In the genomic region with DNA sequence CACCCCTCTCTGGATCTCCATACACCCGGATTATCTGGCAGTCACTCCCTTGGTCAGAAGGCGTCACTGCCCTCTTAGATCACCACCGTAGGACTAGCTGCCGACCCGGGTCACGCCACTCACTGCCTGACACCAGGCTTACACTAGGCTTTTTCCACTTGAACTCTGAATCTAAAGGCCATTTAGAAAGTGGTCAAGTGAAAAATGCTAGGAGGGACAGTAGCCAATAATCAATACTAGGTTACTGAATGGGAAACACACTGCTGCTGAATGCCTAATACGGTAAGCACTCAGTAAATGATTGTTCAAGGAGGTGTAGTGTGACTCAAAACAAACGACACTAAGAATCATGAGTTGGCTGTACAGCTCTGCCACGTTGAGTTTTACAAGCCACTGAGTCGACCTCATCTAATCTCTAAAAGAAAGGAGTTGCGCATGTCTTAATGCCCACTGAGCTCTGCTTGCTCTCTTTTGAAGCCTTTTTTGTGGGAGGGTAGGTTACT, we compare ENCODE assay signal across 8 cellular contexts. TPM values are rescaled to one million over a fixed set of nuclear protein-coding genes. Genes with fewer than 3 reads are reported as not detected.
DNase-seq lines count a peak whose midpoint lies in the region; ATAC-seq, FAIRE-seq and TF ChIP-seq lines count a peak whose summit lies in the region.

No MANE protein-coding gene starts in this region.

- 14 to 20% methylated on average over 10 to 11 of the region's 11 CpGs for WGBS in testis, 2 donors

- peak overlapping the region; percentile 93 to 95 for H3K27ac ChIP-seq in left lung
- H3K27ac ChIP-seq in testis: peak overlapping the region; percentile 93 to 95

- H3K27me3 ChIP-seq in bronchial epithelial cell (ENCODE audit: control insufficient read depth, insufficient read depth, low read length): no peaks in the 10 kb centered on the region
- H3K27me3 ChIP-seq in left lung: no peaks in the 10 kb centered on the region
- no peaks in the 10 kb centered on the region for H3K27me3 ChIP-seq in testis

- TF ChIP-seq CTCF in AG10803 (conservative IDR thresholded peaks at IDR 0.05; ENCODE audit: low read length): no peak
- no peak for TF ChIP-seq CTCF in GM13977 (IDR thresholded peaks at IDR 0.05; ENCODE audit: extremely low read depth, insufficient read depth, missing control alignments)
- TF ChIP-seq CTCF in bronchial epithelial cell (IDR thresholded peaks at IDR 0.05; ENCODE audit: insufficient read depth, low read length, severe bottlenecking): no peak
- TF ChIP-seq CTCF in left lung (IDR thresholded peaks at IDR 0.05): no peak
- TF ChIP-seq CTCF in testis (IDR thresholded peaks at IDR 0.05): no peak

- ATAC-seq in HG02852 (IDR thresholded peaks at IDR 0.05; ENCODE audit: unreplicated experiment) (peak; percentile 33), left lung (peak; percentile 57)

- FAIRE-seq in bronchial epithelial cell (lab: Jason Lieb, UNC): no peak

- H3K4me1 ChIP-seq in left lung (peaks cover 25 to 43% of the 10 kb centered on the region in 2 donors), testis (peaks cover 19% of the 10 kb centered on the region)

- peak; percentile 29 for DNase-seq in AG10803 (ENCODE audit: low read depth)
- peak; percentile 44 for DNase-seq in GM13977 (ENCODE audit: low spot score)
- DNase-seq in NCI-H526 treated with DMSO at 0.1 percent for 48 hours (lab: John Stamatoyannopoulos, UW): peak; percentile 49
- DNase-seq in bronchial epithelial cell (ENCODE audit: low read depth): peak; percentile 93
- DNase-seq in left lung: no peak
- DNase-seq in testis: no peak
- no peak for DNase-seq in central memory CD4-positive, alpha-beta T cell

- H3K4me3 ChIP-seq in AG10803 (ENCODE audit: low read length) (peak overlapping the region; percentile 87), bronchial epithelial cell (ENCODE audit: low read depth, low read length) (peak overlapping the region; percentile 82), left lung (peak overlapping the region; percentile 64 to 72), testis (peak overlapping the region; percentile 86 to 98)

- H3K36me3 ChIP-seq in bronchial epithelial cell (ENCODE audit: control insufficient read depth, insufficient read depth, low read length): peaks cover 3% of the 10 kb centered on the region
- peaks cover 0 to 4% of the 10 kb centered on the region in 2 donors for H3K36me3 ChIP-seq in left lung
- no peaks in the 10 kb centered on the region for H3K36me3 ChIP-seq in testis (ENCODE audit: low read depth, missing control alignments)

- in situ Hi-C loops in GM13977 (cut with MboI; ENCODE audit: low pct_unique_long_range_greater_than_20kb, low sequenced_read_pairs, unreplicated experiment): loop anchor here (25.0 kb wide), 1 partner anchor 964 kb away; no protein-coding TSS in a partner anchor

- H3K9me3 ChIP-seq in left lung (no peaks in the 10 kb centered on the region), testis (no peaks in the 10 kb centered on the region)

- TF ChIP-seq POLR2A in testis (IDR thresholded peaks at IDR 0.05): no peak

- intact Hi-C loops in left lung (cut with DNase I): no loop called here
- intact Hi-C loops in testis (cut with DNase I; ENCODE audit: low total_unique reads): no loop called here

RNA-seq across cellular contexts. Expression of a gene that starts 0.7 kb away (rescaled TPM):
- total RNA-seq in bronchial epithelial cell (92.9 and 103 TPM in 2 replicates), left lung (10 to 100 TPM; 34.9 to 45.4 TPM), testis (10 to 100 TPM; 23.9 to 26.6 TPM)
- 13.8 TPM for polyA plus RNA-seq in testis (ENCODE audit: insufficient read depth, low read depth, low replicate concordance)

Comparison
In these comparisons a context has a peak if more than half of its experiments do, and no peak if none do; other contexts are left out.
1. DNase-seq: peak in AG10803 (single experiment), GM13977 (single experiment), NCI-H526 treated with DMSO at 0.1 percent for 48 hours (single experiment) and bronchial epithelial cell (single experiment); none in left lung (0 of 2), testis (single experiment) and central memory CD4-positive, alpha-beta T cell (single experiment).
2. Peak in every context shown above with its lines, with median percentiles within 50 percentile points of each other: H3K4me3 ChIP-seq.